ENCODE assay signal across 20 cellular contexts in the genomic region with DNA sequence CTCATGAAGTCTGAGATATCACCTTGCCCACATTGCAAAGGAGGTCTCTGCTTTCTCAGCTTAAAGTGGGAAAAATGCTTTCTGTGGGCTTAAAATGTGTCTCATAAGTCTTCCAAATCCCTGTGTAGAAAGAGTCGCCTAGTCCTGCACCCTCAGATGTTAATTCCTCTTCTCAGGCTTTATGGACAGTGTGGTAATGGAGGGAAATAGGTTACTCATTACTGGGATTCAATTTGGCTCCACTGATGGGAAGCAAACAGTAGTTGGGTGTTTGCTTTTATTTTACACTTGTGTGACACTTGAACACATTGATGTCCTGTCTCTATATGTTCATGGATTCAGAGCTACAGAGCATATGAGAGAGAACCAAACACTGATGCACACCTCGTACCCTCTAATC. TPM values are rescaled to one million over a fixed set of nuclear protein-coding genes. Genes with fewer than 3 reads are reported as not detected.
DNase-seq lines count a peak whose midpoint lies in the region; ATAC-seq and TF ChIP-seq lines count a peak whose summit lies in the region.
"Had no signal": no experiment of that assay in that cellular context is flagged by ENCODE, and none has a peak within 500 bp of the region (broad histone marks: within the 10 kb centered on the region; RNA-seq: fewer than 3 reads in every experiment).

No MANE protein-coding gene starts in this region.

- CTCF ChIA-PET in HEK293 (lab: Yijun Ruan, JAX), result no interaction called here

- H3K4me1 ChIP-seq in HEK293 (ENCODE audit: control insufficient read depth, insufficient read depth, low read length) (peaks cover 6% of the 10 kb centered on the region; the same call in 1 of the 2 replicates), right lobe of liver (peaks cover 0 to 11% (median 3%) of the 10 kb centered on the region in 4 donors), aorta (ENCODE audit: control insufficient read depth in 1 of 2, insufficient read depth in 2 of 2, low read length in 2 of 2) (peaks cover 4 to 11% of the 10 kb centered on the region in 2 donors)

- H3K36me3 ChIP-seq in HEK293 (ENCODE audit: control insufficient read depth in 2 of 2, insufficient read depth in 1 of 2, low read length in 2 of 2) (no peaks in the 10 kb centered on the region), right lobe of liver (no peaks in the 10 kb centered on the region), aorta (ENCODE audit: control insufficient read depth in 1 of 2, insufficient read depth in 2 of 2, low read length in 1 of 2) (no peaks in the 10 kb centered on the region)

- POLR2A ChIA-PET in HEK293 (lab: Yijun Ruan, JAX), result no interaction called here

- intact Hi-C loops in right lobe of liver (cut with DNase I), result no loop called here
- intact Hi-C loops in aorta (cut with DNase I), result loop anchor here (10.0 kb wide), 2 partner anchors 255 to 555 kb away; no protein-coding TSS in a partner anchor

- no peak for TF ChIP-seq POLR2A in right lobe of liver (IDR thresholded peaks at IDR 0.05)

- no peaks in the 10 kb centered on the region for H3K9me3 ChIP-seq in HEK293 (ENCODE audit: control insufficient read depth, insufficient read depth, low read depth, low read length)
- H3K9me3 ChIP-seq in right lobe of liver, result no peaks in the 10 kb centered on the region
- no peaks in the 10 kb centered on the region for H3K9me3 ChIP-seq in aorta (ENCODE audit: control insufficient read depth, low read length)

- WGBS in right lobe of liver (ENCODE audit: insufficient coverage, low coverage, low lambda C conversion rate, missing lambda C conversion rate), result 49% methylated on average over 2 of the region's 2 CpGs
- WGBS in aorta, 2 donors, result 33 to 37% methylated on average over 2 of the region's 2 CpGs

- no peaks in the 10 kb centered on the region for H3K27me3 ChIP-seq in right lobe of liver
- no peaks in the 10 kb centered on the region for H3K27me3 ChIP-seq in aorta (ENCODE audit: control insufficient read depth in 1 of 2, insufficient read depth in 2 of 2, low read length in 1 of 2)

- H3K27ac ChIP-seq in HEK293 (ENCODE audit: extremely low read depth, low read depth, low read length), result no peak overlapping the region
- no peak overlapping the region for H3K27ac ChIP-seq in right lobe of liver
- no peak overlapping the region for H3K27ac ChIP-seq in aorta (ENCODE audit: low read depth in 1 of 2, low read length in 2 of 2)
- H3K27ac ChIP-seq: BLaER1 treated with 17β-estradiol and CSF1 and Interleukin-3, amounts not matched to agents 10 nM and 100 nM had no signal

- H3K4me3 ChIP-seq in HEK293 (ENCODE audit: low read depth, low read length) (no peak overlapping the region), right lobe of liver (no peak overlapping the region), aorta (ENCODE audit: low read length in 2 of 2) (no peak overlapping the region)
- H3K4me3 ChIP-seq: BLaER1 treated with 17β-estradiol and CSF1 and Interleukin-3, amounts not matched to agents 10 nM and 100 nM; GM23338 had no signal

- no peak for TF ChIP-seq CTCF in HEK293 (tag by site-specific recombination; IDR thresholded peaks at IDR 0.05)
- no peak for TF ChIP-seq CTCF in right lobe of liver (IDR thresholded peaks at IDR 0.05)

- ATAC-seq in right lobe of liver (peak; percentile 62 to 88 (median 73)), HG02885 (IDR thresholded peaks at IDR 0.05; ENCODE audit: poor library complexity, unreplicated experiment) (no peak), aorta (ENCODE audit: low FRiP score) (no peak)
- ATAC-seq: CD8-positive, alpha-beta T cell; GM23338; HCT116; PC-3 had no signal

- DNase-seq in NCI-H69 (lab: John Stamatoyannopoulos, UW) (peak; percentile 23), glomerular visceral epithelial cell (ENCODE audit: extremely low spot score) (peak; percentile 57), right lobe of liver (no peak), aorta (no peak), NCI-H1105 treated with DMSO at 0.1 percent for 48 hours (lab: John Stamatoyannopoulos, UW) (no peak), HUDEP-2 (lab: John Stamatoyannopoulos, UW; ENCODE audit: unreplicated experiment in 76 of 76) (no peak)
- DNase-seq: Calu3; CD8-positive, alpha-beta T cell; KG1; NCI-H1048; NCI-H1436 treated with DMSO at 0.1 percent for 48 hours; NCI-H2029 treated with DMSO at 0.1 percent for 48 hours; NCI-H2171 treated with DMSO at 0.1 percent for 48 hours; NCI-H446 treated with DMSO at 0.1 percent for 48 hours; PC-3 had no signal

TF ChIP-seq in HEK293, 187 proteins besides CTCF, POLR2A, EP300 and RAD21:
- no peak for TF ChIP-seq ZNF394 (tag by site-specific recombination; IDR thresholded peaks at IDR 0.05; ENCODE audit: borderline replicate concordance)
- no peak for TF ChIP-seq ZNF140 (tag by site-specific recombination; IDR thresholded peaks at IDR 0.05)
- no peak for TF ChIP-seq ZNF530 (tag by site-specific recombination; IDR thresholded peaks at IDR 0.05; ENCODE audit: low read depth)
- no peak for TF ChIP-seq HOXC10 (CRISPR knock-in tag; IDR thresholded peaks at IDR 0.05)
- TF ChIP-seq HOXA7 (CRISPR knock-in tag; IDR thresholded peaks at IDR 0.05; ENCODE audit: borderline replicate concordance), result no peak
- no peak for TF ChIP-seq ZNF274 (IDR thresholded peaks at IDR 0.05; ENCODE audit: low read length)
- no peak for TF ChIP-seq ZNF274 (tag by site-specific recombination; IDR thresholded peaks at IDR 0.05; ENCODE audit: borderline replicate concordance)
- TF ChIP-seq OSR2 (tag by site-specific recombination; IDR thresholded peaks at IDR 0.05), result peak; percentile 89
- no peak for TF ChIP-seq ZNF223 (tag by site-specific recombination; IDR thresholded peaks at IDR 0.05)
- TF ChIP-seq ZNF157 (tag by site-specific recombination; IDR thresholded peaks at IDR 0.05), result no peak
- TF ChIP-seq, protein P1, sequence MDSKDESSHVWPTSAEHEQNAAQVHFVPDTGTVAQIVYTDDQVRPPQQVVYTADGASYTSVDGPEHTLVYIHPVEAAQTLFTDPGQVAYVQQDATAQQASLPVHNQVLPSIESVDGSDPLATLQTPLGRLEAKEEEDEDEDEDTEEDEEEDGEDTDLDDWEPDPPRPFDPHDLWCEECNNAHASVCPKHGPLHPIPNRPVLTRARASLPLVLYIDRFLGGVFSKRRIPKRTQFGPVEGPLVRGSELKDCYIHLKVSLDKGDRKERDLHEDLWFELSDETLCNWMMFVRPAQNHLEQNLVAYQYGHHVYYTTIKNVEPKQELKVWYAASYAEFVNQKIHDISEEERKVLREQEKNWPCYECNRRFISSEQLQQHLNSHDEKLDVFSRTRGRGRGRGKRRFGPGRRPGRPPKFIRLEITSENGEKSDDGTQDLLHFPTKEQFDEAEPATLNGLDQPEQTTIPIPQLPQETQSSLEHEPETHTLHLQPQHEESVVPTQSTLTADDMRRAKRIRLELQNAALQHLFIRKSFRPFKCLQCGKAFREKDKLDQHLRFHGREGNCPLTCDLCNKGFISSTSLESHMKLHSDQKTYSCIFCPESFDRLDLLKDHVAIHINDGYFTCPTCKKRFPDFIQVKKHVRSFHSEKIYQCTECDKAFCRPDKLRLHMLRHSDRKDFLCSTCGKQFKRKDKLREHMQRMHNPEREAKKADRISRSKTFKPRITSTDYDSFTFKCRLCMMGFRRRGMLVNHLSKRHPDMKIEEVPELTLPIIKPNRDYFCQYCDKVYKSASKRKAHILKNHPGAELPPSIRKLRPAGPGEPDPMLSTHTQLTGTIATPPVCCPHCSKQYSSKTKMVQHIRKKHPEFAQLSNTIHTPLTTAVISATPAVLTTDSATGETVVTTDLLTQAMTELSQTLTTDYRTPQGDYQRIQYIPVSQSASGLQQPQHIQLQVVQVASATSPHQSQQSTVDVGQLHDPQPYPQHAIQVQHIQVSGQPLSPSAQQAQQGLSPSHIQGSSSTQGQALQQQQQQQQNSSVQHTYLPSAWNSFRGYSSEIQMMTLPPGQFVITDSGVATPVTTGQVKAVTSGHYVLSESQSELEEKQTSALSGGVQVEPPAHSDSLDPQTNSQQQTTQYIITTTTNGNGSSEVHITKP (tag by site-specific recombination; IDR thresholded peaks at IDR 0.05), result 0 out of 2 replicates have a peak, but pooled peaks have one; percentile 13

RNA-seq across cellular contexts. Expression of a gene that starts 8.5 kb away (rescaled TPM):
- total RNA-seq in right lobe of liver (10 to 100 TPM; 11.7 to 27.8 (median 14.7) TPM), aorta (100 to 1,000 TPM in 1 of 2 donors, 10 to 100 TPM in 1; 85.0 to 150 TPM)
- polyA plus RNA-seq in aorta, result 10 to 100 TPM in 1 of 2 donors, 1 to 10 TPM in 1; 5.3 to 19.8 TPM
- total RNA-seq: CD8-positive, alpha-beta T cell had no signal

Comparison
In these comparisons a context has a peak if more than half of its experiments do, and no peak if none do; other contexts are left out.
1. DNase-seq: peak in NCI-H69 (single experiment) and glomerular visceral epithelial cell (single experiment); none in right lobe of liver (0 of 3), aorta (0 of 2), NCI-H1105 treated with DMSO at 0.1 percent for 48 hours (single experiment) and HUDEP-2 (0 of 76).
2. ATAC-seq: peak in right lobe of liver (4 of 4); none in HG02885 (single experiment) and aorta (single experiment).
3. intact Hi-C loops: an anchor here in aorta (10.0 kb wide); none called in right lobe of liver.